In genomic region chr5:133232911-133233310, GRCh38 we compare ENCODE assay signal across 33 cellular contexts.
"Had no signal": no experiment of that assay in that cellular context is flagged by ENCODE, and none has a peak within 500 bp of the region (broad histone marks: within the 10 kb centered on the region; RNA-seq: fewer than 3 reads in every experiment).

No MANE protein-coding gene starts in this region.

- H3K9me3 ChIP-seq: adrenal gland, body of pancreas, colonic mucosa, esophagus squamous epithelium had no signal

- H3K36me3 ChIP-seq: adrenal gland, cardiac muscle cell, colonic mucosa, esophagus squamous epithelium, WERI-Rb-1 had no signal

- DNase-seq: activated B cell treated with CpG ODN at 0.5 μM for 24 hours; activated CD4-positive, alpha-beta T cell treated with anti-CD3 and anti-CD28 coated beads for 48 hours; activated CD4-positive, alpha-beta T cell treated with anti-CD3 and anti-CD28 coated beads, Interleukin-2, amount 50 U/mL, for 1 hour; activated CD4-positive, alpha-beta T cell treated with anti-CD3 and anti-CD28 coated beads, Interleukin-2, amount 50 U/mL, for 48 hours; activated CD8-positive, alpha-beta memory T cell treated with anti-CD3 and anti-CD28 coated beads for 24 hours; activated CD8-positive, alpha-beta T cell treated with anti-CD3 and anti-CD28 coated beads for 36 hours; activated effector memory CD4-positive, alpha-beta T cell treated with Interleukin-2 at 50 U/mL for 16 hours; activated naive CD4-positive, alpha-beta T cell treated with anti-CD3 and anti-CD28 coated beads for 36 hours; activated naive CD8-positive, alpha-beta T cell treated with anti-CD3 and anti-CD28 coated beads for 36 hours; activated naive CD8-positive, alpha-beta T cell treated with anti-CD3 and anti-CD28 coated beads, Interleukin-2, amount 50 U/mL, for 24 hours; activated T-cell treated with anti-CD3 and anti-CD28 coated beads, Interleukin-2, amount 50 U/mL, for 4 hours; adrenal gland; amygdala; aorta; body of pancreas; central memory CD4-positive, alpha-beta T cell; cerebellar nuclear complex; colonic mucosa; effector CD8-positive, alpha-beta T cell; esophagus squamous epithelium; foreskin melanocyte; T-helper 1 cell; T-helper 17 cell; T1000; WERI-Rb-1 had no signal

- H3K4me1 Mint-ChIP-seq: activated naive CD4-positive, alpha-beta T cell treated with anti-CD3 and anti-CD28 coated beads, Interleukin-2, amount 50 U/mL, for 24 hours; activated naive CD8-positive, alpha-beta T cell treated with anti-CD3 and anti-CD28 coated beads for 36 hours; activated naive CD8-positive, alpha-beta T cell treated with anti-CD3 and anti-CD28 coated beads, Interleukin-2, amount 50 U/mL, for 24 hours; activated T-helper 17 cell treated with anti-CD3 and anti-CD28 coated beads, Interleukin-2, amount 50 U/mL, for 72 hours had no signal

- H3K4me3 ChIP-seq: adrenal gland, body of pancreas, cardiac muscle cell, colonic mucosa, esophagus squamous epithelium had no signal

- H3K9me3 Mint-ChIP-seq: activated B cell treated with CpG ODN at 0.5 μM for 24 hours; activated CD8-positive, alpha-beta T cell treated with anti-CD3 and anti-CD28 coated beads for 36 hours; activated naive CD4-positive, alpha-beta T cell treated with anti-CD3 and anti-CD28 coated beads for 36 hours; activated naive CD4-positive, alpha-beta T cell treated with anti-CD3 and anti-CD28 coated beads, Interleukin-2, amount 50 U/mL, for 24 hours; activated naive CD8-positive, alpha-beta T cell treated with anti-CD3 and anti-CD28 coated beads for 36 hours; activated naive CD8-positive, alpha-beta T cell treated with anti-CD3 and anti-CD28 coated beads, Interleukin-2, amount 50 U/mL, for 24 hours; activated T-cell treated with anti-CD3 and anti-CD28 coated beads, Interleukin-2, amount 50 U/mL, for 4 hours; activated T-helper 17 cell treated with anti-CD3 and anti-CD28 coated beads, Interleukin-2, amount 50 U/mL, for 72 hours; T-helper 2 cell treated with Interferon-gamma antibody and Interleukin-4, amounts not matched to agents 5 μg/mL and 100 μg/mL, for 36 hours had no signal

- H3K36me3 Mint-ChIP-seq: activated naive CD4-positive, alpha-beta T cell treated with anti-CD3 and anti-CD28 coated beads, Interleukin-2, amount 50 U/mL, for 24 hours; activated naive CD8-positive, alpha-beta T cell treated with anti-CD3 and anti-CD28 coated beads for 36 hours had no signal

- ATAC-seq: activated CD4-positive, CD25-positive, alpha-beta regulatory T cell treated with anti-CD3 and anti-CD28 coated beads, Interleukin-2, amount 50 U/mL, for 24 hours; activated CD8-positive, alpha-beta T cell treated with anti-CD3 and anti-CD28 coated beads for 36 hours; activated naive CD8-positive, alpha-beta T cell treated with anti-CD3 and anti-CD28 coated beads, Interleukin-2, amount 50 U/mL, for 24 hours; activated T-cell treated with anti-CD3 and anti-CD28 coated beads, Interleukin-2, amount 50 U/mL, for 4 hours; activated T-helper 17 cell treated with anti-CD3 and anti-CD28 coated beads, Interleukin-2, amount 50 U/mL, for 72 hours; T-helper 17 cell had no signal

- FAIRE-seq: endometrium, endothelial cell of umbilical vein had no signal

- H3K4me3 Mint-ChIP-seq: activated B cell treated with CpG ODN at 0.5 μM for 24 hours; activated CD8-positive, alpha-beta T cell treated with anti-CD3 and anti-CD28 coated beads for 36 hours; activated naive CD4-positive, alpha-beta T cell treated with anti-CD3 and anti-CD28 coated beads for 36 hours; activated naive CD4-positive, alpha-beta T cell treated with anti-CD3 and anti-CD28 coated beads, Interleukin-2, amount 50 U/mL, for 24 hours; activated naive CD8-positive, alpha-beta T cell treated with anti-CD3 and anti-CD28 coated beads for 36 hours; activated naive CD8-positive, alpha-beta T cell treated with anti-CD3 and anti-CD28 coated beads, Interleukin-2, amount 50 U/mL, for 24 hours; activated T-cell treated with anti-CD3 and anti-CD28 coated beads, Interleukin-2, amount 50 U/mL, for 4 hours; activated T-helper 17 cell treated with anti-CD3 and anti-CD28 coated beads, Interleukin-2, amount 50 U/mL, for 72 hours; T-helper 17 cell; T-helper 2 cell treated with Interferon-gamma antibody and Interleukin-4, amounts not matched to agents 5 μg/mL and 100 μg/mL, for 36 hours had no signal

- H3K27ac ChIP-seq: adrenal gland, cardiac muscle cell, colonic mucosa, epithelial cell of prostate, esophagus squamous epithelium, WERI-Rb-1 had no signal

- H3K4me1 ChIP-seq: adrenal gland, colonic mucosa had no signal

- H3K27me3 Mint-ChIP-seq: activated B cell treated with CpG ODN at 0.5 μM for 24 hours; activated CD8-positive, alpha-beta T cell treated with anti-CD3 and anti-CD28 coated beads for 36 hours; activated naive CD4-positive, alpha-beta T cell treated with anti-CD3 and anti-CD28 coated beads, Interleukin-2, amount 50 U/mL, for 24 hours; activated naive CD8-positive, alpha-beta T cell treated with anti-CD3 and anti-CD28 coated beads for 36 hours; activated naive CD8-positive, alpha-beta T cell treated with anti-CD3 and anti-CD28 coated beads, Interleukin-2, amount 50 U/mL, for 24 hours had no signal

- H3K27ac Mint-ChIP-seq: activated B cell treated with CpG ODN at 0.5 μM for 24 hours; activated CD8-positive, alpha-beta T cell treated with anti-CD3 and anti-CD28 coated beads for 36 hours; activated naive CD4-positive, alpha-beta T cell treated with anti-CD3 and anti-CD28 coated beads for 36 hours; activated naive CD4-positive, alpha-beta T cell treated with anti-CD3 and anti-CD28 coated beads, Interleukin-2, amount 50 U/mL, for 24 hours; activated naive CD8-positive, alpha-beta T cell treated with anti-CD3 and anti-CD28 coated beads for 36 hours; activated naive CD8-positive, alpha-beta T cell treated with anti-CD3 and anti-CD28 coated beads, Interleukin-2, amount 50 U/mL, for 24 hours; activated T-helper 17 cell treated with anti-CD3 and anti-CD28 coated beads, Interleukin-2, amount 50 U/mL, for 72 hours; T-helper 17 cell; T-helper 2 cell treated with Interferon-gamma antibody and Interleukin-4, amounts not matched to agents 5 μg/mL and 100 μg/mL, for 36 hours had no signal

- H3K27me3 ChIP-seq: adrenal gland, body of pancreas, cardiac muscle cell, colonic mucosa, esophagus squamous epithelium had no signal
